ENCODE assay signal across 8 cellular contexts in genomic region chr5:107672212-107673105, GRCh38. TPM values are rescaled to one million over a fixed set of nuclear protein-coding genes. Genes with fewer than 3 reads are reported as not detected.
DNase-seq lines count a peak whose midpoint lies in the region; ATAC-seq and TF ChIP-seq lines count a peak whose summit lies in the region.

No MANE protein-coding gene starts in this region.

- DNase-seq in DMS153 (lab: John Stamatoyannopoulos, UW) (peak; percentile 91), HT-29 (ENCODE audit: low spot score) (peak; percentile 94), NCI-H82 treated with DMSO at 0.1 percent for 48 hours (lab: John Stamatoyannopoulos, UW; ENCODE audit: unreplicated experiment) (peak; percentile 92), heart left ventricle (peak; percentile 72 to 84 (median 76)), occipital lobe (lab: John Stamatoyannopoulos, UW) (peak; percentile 71)

- no peaks in the 10 kb centered on the region for H3K36me3 ChIP-seq in heart left ventricle

- H3K4me3 ChIP-seq in heart left ventricle: peak overlapping the region; percentile 48 to 79 (median 64)

- no peaks in the 10 kb centered on the region for H3K9me3 ChIP-seq in heart left ventricle

- H3K27me3 ChIP-seq in heart left ventricle: peaks cover 0 to 85% (median 19%) of the 10 kb centered on the region in 9 donors

- H3K4me1 ChIP-seq in heart left ventricle: peaks cover 0 to 41% (median 10%) of the 10 kb centered on the region in 12 donors

- TF ChIP-seq CTCF in heart left ventricle (IDR thresholded peaks at IDR 0.05): no peak

- peak in 1 of 2 donors; percentile 17 for TF ChIP-seq POLR2A in heart left ventricle (IDR thresholded peaks at IDR 0.05)

- H3K27ac ChIP-seq in angular gyrus (ENCODE audit: low read depth, low read length) (peak overlapping the region; percentile 70), heart left ventricle (peak overlapping the region; percentile 54 to 93 (median 87))

- peak; percentile 66 to 75 (median 69) for ATAC-seq in heart left ventricle
- ATAC-seq in GM21529 (IDR thresholded peaks at IDR 0.05; ENCODE audit: unreplicated experiment): no peak
- no peak for ATAC-seq in GM21576 (IDR thresholded peaks at IDR 0.05; ENCODE audit: unreplicated experiment)

- 0 to 1% (median 1%) methylated on average over 51 to 66 of the region's 66 CpGs for WGBS in heart left ventricle, 4 donors

- intact Hi-C loops in heart left ventricle (cut with DNase I): loop anchor here in 9 of 10 donors (1.0 to 10.0 kb wide), 17 partner anchors 70 to 1408 kb away; no protein-coding TSS in a partner anchor

RNA-seq across cellular contexts. Expression of gene EFNA5, which starts 1.7 kb away (rescaled TPM):
- total RNA-seq in HT-29 (2014; rRNA removed; shearing (Covaris generic)): 4.9 and 5.9 TPM in 2 replicates
- total RNA-seq in heart left ventricle (10 to 100 TPM; 20.9 to 58.4 (median 31.0) TPM), occipital lobe (14.5 TPM)
- 10 to 100 TPM in 1 of 2 donors, 1 to 10 TPM in 1; 6.1 to 19.0 TPM for polyA plus RNA-seq in heart left ventricle

Comparison
In these comparisons a context has a peak if more than half of its experiments do, and no peak if none do; other contexts are left out.
1. ATAC-seq: peak in heart left ventricle (4 of 4); none in GM21529 (single experiment) and GM21576 (single experiment).
2. Peak in every context shown above with its lines, with median percentiles within 50 percentile points of each other: DNase-seq.